Comparison of ENCODE assay signal across 9 cellular contexts in the genomic region with DNA sequence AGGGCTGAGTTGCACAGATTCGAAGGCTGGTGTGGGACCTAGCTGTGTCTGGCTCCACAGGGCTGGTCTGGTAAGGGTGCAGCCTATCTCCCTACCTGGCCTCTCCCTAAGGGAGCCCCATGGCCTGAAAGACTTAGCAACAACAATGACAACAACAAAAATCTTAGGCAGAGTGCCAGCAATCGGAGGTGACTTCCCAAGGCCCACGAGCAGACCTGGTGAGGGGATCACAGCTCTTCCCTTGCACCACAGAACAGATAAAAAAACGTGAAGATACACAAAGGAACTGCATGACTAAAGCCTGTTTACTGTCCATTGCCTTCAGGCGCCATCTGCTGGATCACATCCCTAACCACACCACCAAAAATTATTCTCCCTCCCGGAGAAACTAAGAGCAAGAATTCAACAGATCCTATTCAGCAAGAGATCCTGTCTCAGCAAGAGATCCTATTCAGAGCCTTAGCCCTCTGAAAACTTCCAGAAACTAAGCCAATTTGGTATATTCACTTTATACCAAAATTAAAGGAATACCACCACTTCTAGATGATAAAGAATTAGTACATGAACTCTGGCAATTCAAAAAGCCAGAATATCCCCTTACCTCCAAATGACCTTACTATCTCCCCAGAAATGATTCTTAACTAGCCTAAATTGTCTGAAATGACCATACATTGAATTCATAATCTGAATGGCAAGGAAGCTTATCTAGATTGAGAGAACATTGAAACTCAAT. TPM values are rescaled to one million over a fixed set of nuclear protein-coding genes. Genes with fewer than 3 reads are reported as not detected.
A peak's percentile ranks its signal among the peaks of the same experiment; 100 is the strongest.
DNase-seq lines count a peak whose midpoint lies in the region; ATAC-seq and TF ChIP-seq lines count a peak whose summit lies in the region.
"Had no signal": no experiment of that assay in that cellular context is flagged by ENCODE, and none has a peak within 500 bp of the region (broad histone marks: within the 10 kb centered on the region; RNA-seq: fewer than 3 reads in every experiment).

No MANE protein-coding gene starts in this region.

- H2AFZ ChIP-seq in OCI-LY1 (ENCODE audit: low read length) (no peak overlapping the region), parathyroid adenoma (no peak overlapping the region)

- H3K36me3 ChIP-seq in OCI-LY1 (ENCODE audit: insufficient read depth, low read length) (no peaks in the 10 kb centered on the region), parathyroid adenoma (ENCODE audit: control insufficient read depth, insufficient read depth, low read length) (no peaks in the 10 kb centered on the region)

- H4K20me1 ChIP-seq in OCI-LY1 (ENCODE audit: insufficient read depth, low read length), result no peaks in the 10 kb centered on the region

- peaks cover 30% of the 10 kb centered on the region for H3K27me3 Mint-ChIP-seq in activated T-helper 17 cell treated with anti-CD3 and anti-CD28 coated beads, Interleukin-2, amount 50 U/mL, for 72 hours

- no peak overlapping the region for H3K4me3 Mint-ChIP-seq in activated T-helper 17 cell treated with anti-CD3 and anti-CD28 coated beads, Interleukin-2, amount 50 U/mL, for 72 hours
- H3K4me3 Mint-ChIP-seq: activated naive CD8-positive, alpha-beta T cell had no signal

- H3K4me1 Mint-ChIP-seq in activated T-helper 17 cell treated with anti-CD3 and anti-CD28 coated beads, Interleukin-2, amount 50 U/mL, for 72 hours, result no peaks in the 10 kb centered on the region

- H3K27me3 ChIP-seq in OCI-LY1 (ENCODE audit: insufficient read depth, low read length), result no peaks in the 10 kb centered on the region
- H3K27me3 ChIP-seq in parathyroid adenoma (ENCODE audit: control insufficient read depth, insufficient read depth, low read length), result no peaks in the 10 kb centered on the region

- H3K9me3 ChIP-seq in OCI-LY1 (ENCODE audit: low read length) (no peaks in the 10 kb centered on the region), parathyroid adenoma (ENCODE audit: control insufficient read depth, low read length) (no peaks in the 10 kb centered on the region)

- H3K9ac ChIP-seq in OCI-LY1 (ENCODE audit: low read length), result no peak overlapping the region
- no peak overlapping the region for H3K9ac ChIP-seq in parathyroid adenoma

- H3K27ac ChIP-seq in OCI-LY1 (ENCODE audit: low read depth, low read length, poor library complexity, severe bottlenecking), result no peak overlapping the region
- H3K27ac ChIP-seq in parathyroid adenoma, result no peak overlapping the region

- H3K9me2 ChIP-seq in OCI-LY1 (ENCODE audit: low read depth, low read length), result no peaks in the 10 kb centered on the region

- H3K4me1 ChIP-seq in OCI-LY1 (ENCODE audit: insufficient read depth, low read length, severe bottlenecking) (no peaks in the 10 kb centered on the region), parathyroid adenoma (no peaks in the 10 kb centered on the region)

- H3K4me3 ChIP-seq in OCI-LY1 (ENCODE audit: low read depth, low read length, poor library complexity, severe bottlenecking), result no peak overlapping the region
- no peak overlapping the region for H3K4me3 ChIP-seq in parathyroid adenoma (ENCODE audit: low read depth, low read length)

- TF ChIP-seq CTCF in OCI-LY1 (IDR thresholded peaks at IDR 0.05; ENCODE audit: low read length) (peak; percentile 78), parathyroid adenoma (IDR thresholded peaks at IDR 0.05) (peak; percentile 51)

- no peaks in the 10 kb centered on the region for H3F3A ChIP-seq in OCI-LY1 (ENCODE audit: insufficient read depth, low read length)

- peak; percentile 20 for DNase-seq in DMS 273 treated with DMSO at 0.1 percent for 48 hours (lab: John Stamatoyannopoulos, UW)
- DNase-seq in foreskin melanocyte, result peak; percentile 51
- DNase-seq in NCI-H187 (lab: John Stamatoyannopoulos, UW), result no peak

- ATAC-seq in GM19351 (IDR thresholded peaks at IDR 0.05; ENCODE audit: unreplicated experiment) (peak; percentile 62), HG03432 (IDR thresholded peaks at IDR 0.05; ENCODE audit: unreplicated experiment) (peak; percentile 68)
- ATAC-seq in activated T-helper 17 cell treated with anti-CD3 and anti-CD28 coated beads, Interleukin-2, amount 50 U/mL, for 72 hours (replicated peaks), result peak; percentile 69

- H3K27ac Mint-ChIP-seq in activated T-helper 17 cell treated with anti-CD3 and anti-CD28 coated beads, Interleukin-2, amount 50 U/mL, for 72 hours, result no peak overlapping the region
- H3K27ac Mint-ChIP-seq: activated naive CD8-positive, alpha-beta T cell had no signal

- H3K36me3 Mint-ChIP-seq in activated T-helper 17 cell treated with anti-CD3 and anti-CD28 coated beads, Interleukin-2, amount 50 U/mL, for 72 hours (ENCODE audit: low read depth), result no peaks in the 10 kb centered on the region
- H3K36me3 Mint-ChIP-seq: activated naive CD8-positive, alpha-beta T cell had no signal

- H3K79me2 ChIP-seq in OCI-LY1 (ENCODE audit: insufficient read depth, low read length) (no peaks in the 10 kb centered on the region), parathyroid adenoma (no peaks in the 10 kb centered on the region)

- H3K9me3 Mint-ChIP-seq in activated T-helper 17 cell treated with anti-CD3 and anti-CD28 coated beads, Interleukin-2, amount 50 U/mL, for 72 hours, result no peaks in the 10 kb centered on the region

- H3K4me2 ChIP-seq in OCI-LY1 (ENCODE audit: low read length), result no peak overlapping the region
- no peak overlapping the region for H3K4me2 ChIP-seq in parathyroid adenoma (ENCODE audit: low read length)

RNA-seq across cellular contexts. Expression of gene OR5K4, which starts 24.1 kb away (rescaled TPM):
- not detected for total RNA-seq in activated T-helper 17 cell treated with anti-CD3 and anti-CD28 coated beads, Interleukin-2, amount 50 U/mL, for 72 hours

RNA-seq across cellular contexts. Expression of gene OR5H2, which starts 47.3 kb away (rescaled TPM):
- total RNA-seq in activated T-helper 17 cell treated with anti-CD3 and anti-CD28 coated beads, Interleukin-2, amount 50 U/mL, for 72 hours, result not detected

Comparison
In these comparisons a context has a peak if more than half of its experiments do, and no peak if none do; other contexts are left out.
1. DNase-seq: peak in DMS 273 treated with DMSO at 0.1 percent for 48 hours (single experiment) and foreskin melanocyte (single experiment); none in NCI-H187 (0 of 2).
2. Peak in every context shown above with its lines, with median percentiles within 50 percentile points of each other: ATAC-seq.